Comparison of ENCODE assay signal across 12 cellular contexts in genomic region chr14:91143862-91144261, GRCh38. TPM values are rescaled to one million over a fixed set of nuclear protein-coding genes. Genes with fewer than 3 reads are reported as not detected.
DNase-seq lines count a peak whose midpoint lies in the region; ATAC-seq and TF ChIP-seq lines count a peak whose summit lies in the region.
"Had no signal": no experiment of that assay in that cellular context is flagged by ENCODE, and none has a peak within 500 bp of the region (broad histone marks: within the 10 kb centered on the region; RNA-seq: fewer than 3 reads in every experiment).

No MANE protein-coding gene starts in this region.

- H3K36me3 Mint-ChIP-seq in T-helper 17 cell (ENCODE audit: low read depth), result no peaks in the 10 kb centered on the region
- H3K36me3 Mint-ChIP-seq in nephron progenitor cell (ENCODE audit: low read depth), result peaks cover 10% of the 10 kb centered on the region
- peaks cover 3% of the 10 kb centered on the region for H3K36me3 Mint-ChIP-seq in neural progenitor cell

- ATAC-seq in T-helper 17 cell (no peak), GM18909 (IDR thresholded peaks at IDR 0.05; ENCODE audit: poor library complexity, unreplicated experiment) (no peak), GM18868 (IDR thresholded peaks at IDR 0.05; ENCODE audit: unreplicated experiment) (no peak)

- no peak overlapping the region for H3K9ac ChIP-seq in neural progenitor cell
- H3K9ac ChIP-seq: SK-N-SH had no signal

- H3K79me2 ChIP-seq in neural progenitor cell (ENCODE audit: low read depth), result no peaks in the 10 kb centered on the region

- H3K4me1 Mint-ChIP-seq in T-helper 17 cell, result peaks cover 32% of the 10 kb centered on the region
- H3K4me1 Mint-ChIP-seq in nephron progenitor cell, result no peaks in the 10 kb centered on the region
- peaks cover 7% of the 10 kb centered on the region for H3K4me1 Mint-ChIP-seq in neural progenitor cell

- H4K20me1 ChIP-seq in neural progenitor cell (ENCODE audit: low read depth), result no peaks in the 10 kb centered on the region

- in situ Hi-C loops in Caki2 (cut with HindIII; ENCODE audit: low pct_unique_long_range_greater_than_20kb, low sequenced_read_pairs), result no loop called here

- peaks cover 5% of the 10 kb centered on the region for H3K4me1 ChIP-seq in neural progenitor cell

- no peak overlapping the region for H3K4me3 ChIP-seq in neural progenitor cell

- no peaks in the 10 kb centered on the region for H3F3A ChIP-seq in neural progenitor cell (ENCODE audit: low read depth)

- no peak overlapping the region for H3K4me2 ChIP-seq in neural progenitor cell
- H3K4me2 ChIP-seq: SK-N-SH had no signal

- no peaks in the 10 kb centered on the region for H3K9me3 Mint-ChIP-seq in nephron progenitor cell
- H3K9me3 Mint-ChIP-seq in neural progenitor cell, result no peaks in the 10 kb centered on the region

- H3K4me3 Mint-ChIP-seq in T-helper 17 cell (no peak overlapping the region), nephron progenitor cell (no peak overlapping the region), neural progenitor cell (no peak overlapping the region)

- H3K27ac ChIP-seq in neural progenitor cell, result no peak overlapping the region

- TF ChIP-seq CTCF in nephron progenitor cell (IDR thresholded peaks at IDR 0.05) (no peak), neural progenitor cell (IDR thresholded peaks at IDR 0.05) (no peak)

- no peaks in the 10 kb centered on the region for H3K36me3 ChIP-seq in neural progenitor cell

- H3K9me3 ChIP-seq in T-helper 17 cell (ENCODE audit: control insufficient read depth, low read length, poor library complexity, severe bottlenecking) (no peaks in the 10 kb centered on the region), neural progenitor cell (ENCODE audit: low read depth) (no peaks in the 10 kb centered on the region)
- H3K9me3 ChIP-seq: SK-N-SH had no signal

- no peaks in the 10 kb centered on the region for H3K27me3 ChIP-seq in neural progenitor cell

- DNase-seq in Caki2 (ENCODE audit: low read depth) (peak; percentile 90), T-helper 17 cell (no peak), fibroblast of peridontal ligament (ENCODE audit: extremely low read depth) (peak; percentile 19), nephron progenitor cell (no peak), DMS79 (lab: John Stamatoyannopoulos, UW) (no peak), neural progenitor cell (ENCODE audit: low spot score) (no peak)
- DNase-seq: activated CD4-positive, alpha-beta T cell treated with anti-CD3 and anti-CD28 coated beads, Interleukin-2, amount 50 U/mL, for 48 hours; Calu3; NCI-H82; SK-N-SH had no signal

- H2AFZ ChIP-seq in neural progenitor cell (replicated peaks), result no peak overlapping the region

- H3K27ac Mint-ChIP-seq in T-helper 17 cell (peak overlapping the region; percentile 74), nephron progenitor cell (peak overlapping the region; percentile 60), neural progenitor cell (no peak overlapping the region)

- H3K27me3 Mint-ChIP-seq in T-helper 17 cell (no peaks in the 10 kb centered on the region), nephron progenitor cell (ENCODE audit: low read depth, poor library complexity) (no peaks in the 10 kb centered on the region), neural progenitor cell (ENCODE audit: insufficient read depth, low read depth) (no peaks in the 10 kb centered on the region)

RNA-seq across cellular contexts. Expression of gene DGLUCY, which starts 30.0 kb away (rescaled TPM):
- 15.5 and 25.5 TPM in 2 replicates for total RNA-seq in Caki2 (2014; rRNA removed; shearing (Covaris generic); ENCODE audit: low replicate concordance)
- total RNA-seq in T-helper 17 cell, result 10 to 100 TPM; 81.7 to 86.0 TPM
- 17.0 and 47.2 TPM in 2 replicates for total RNA-seq in neural progenitor cell (ENCODE audit: low replicate concordance)

Comparison
In these comparisons a context has a peak if more than half of its experiments do, and no peak if none do; other contexts are left out.
1. DNase-seq: peak in Caki2 (single experiment) and fibroblast of peridontal ligament (single experiment); none in T-helper 17 cell (0 of 3), nephron progenitor cell (single experiment), DMS79 (single experiment) and neural progenitor cell (single experiment).